Comparison of ENCODE assay signal across 9 cellular contexts in genomic region chr17:77516902-77517301, GRCh38.
DNase-seq lines count a peak whose midpoint lies in the region; ATAC-seq and TF ChIP-seq lines count a peak whose summit lies in the region.
"Had no signal": no experiment of that assay in that cellular context is flagged by ENCODE, and none has a peak within 500 bp of the region (broad histone marks: within the 10 kb centered on the region; RNA-seq: fewer than 3 reads in every experiment).

No MANE protein-coding gene starts in this region.

- no peak overlapping the region for H3K4me3 ChIP-seq in CD4-positive, CD25-positive, alpha-beta regulatory T cell (ENCODE audit: low read depth, low read length)
- no peak overlapping the region for H3K4me3 ChIP-seq in HEK293 (ENCODE audit: low read depth, low read length)

- H3K4me1 Mint-ChIP-seq in CD4-positive, CD25-positive, alpha-beta regulatory T cell: peaks cover 0 to 9% (median 1%) of the 10 kb centered on the region in 4 donors

- H3K4me3 Mint-ChIP-seq in CD4-positive, CD25-positive, alpha-beta regulatory T cell: no peak overlapping the region

- no peak for TF ChIP-seq CTCF in HEK293 (tag by site-specific recombination; IDR thresholded peaks at IDR 0.05)

- CTCF ChIA-PET in HEK293 (lab: Yijun Ruan, JAX): interaction anchor here (0.5 to 1.6 kb wide), 5 partner anchors 9 to 372 kb away, joined by 3 read pairs; no protein-coding TSS in a partner anchor

- peaks cover 5% of the 10 kb centered on the region for H3K36me3 Mint-ChIP-seq in CD4-positive, CD25-positive, alpha-beta regulatory T cell

- peaks cover 0 to 2% (median under 1%) of the 10 kb centered on the region in 7 donors for H3K9me3 Mint-ChIP-seq in CD4-positive, CD25-positive, alpha-beta regulatory T cell

- DNase-seq in CD4-positive, CD25-positive, alpha-beta regulatory T cell: no peak
- peak; percentile 53 for DNase-seq in activated CD8-positive, alpha-beta memory T cell treated with anti-CD3 and anti-CD28 coated beads, Interleukin-2, amount 50 U/mL, for 48 hours
- peak; percentile 80 for DNase-seq in islet precursor cell
- no peak for DNase-seq in COR-L47 (lab: John Stamatoyannopoulos, UW)
- DNase-seq: small intestine had no signal

- peaks cover 8% of the 10 kb centered on the region for H3K27me3 Mint-ChIP-seq in CD4-positive, CD25-positive, alpha-beta regulatory T cell

- H3K4me1 ChIP-seq in CD4-positive, CD25-positive, alpha-beta regulatory T cell (ENCODE audit: control insufficient read depth, insufficient read depth, low read length, poor library complexity, severe bottlenecking): no peaks in the 10 kb centered on the region
- H3K4me1 ChIP-seq in HEK293 (ENCODE audit: control insufficient read depth, insufficient read depth, low read length): no peaks in the 10 kb centered on the region

- peak; percentile 57 to 58 for ATAC-seq in CD4-positive, CD25-positive, alpha-beta regulatory T cell (ENCODE audit: low read depth in 2 of 2)
- ATAC-seq in HG02852 (IDR thresholded peaks at IDR 0.05; ENCODE audit: unreplicated experiment): no peak
- ATAC-seq in GM21576 (IDR thresholded peaks at IDR 0.05; ENCODE audit: unreplicated experiment): no peak
- no peak for ATAC-seq in HG02610 (IDR thresholded peaks at IDR 0.05; ENCODE audit: unreplicated experiment)

- H3K27ac Mint-ChIP-seq in CD4-positive, CD25-positive, alpha-beta regulatory T cell: peak overlapping the region in 1 of 3 donors; percentile 76

- no peak overlapping the region for H3K27ac ChIP-seq in CD4-positive, CD25-positive, alpha-beta regulatory T cell (ENCODE audit: insufficient read depth, low read length, poor library complexity, severe bottlenecking)
- H3K27ac ChIP-seq in HEK293 (ENCODE audit: extremely low read depth, low read depth, low read length): no peak overlapping the region

- POLR2A ChIA-PET in HEK293 (lab: Yijun Ruan, JAX): no interaction called here

- no peaks in the 10 kb centered on the region for H3K27me3 ChIP-seq in CD4-positive, CD25-positive, alpha-beta regulatory T cell (ENCODE audit: control insufficient read depth, insufficient read depth, low read length)

- peaks cover 2 to 3% of the 10 kb centered on the region in 2 experiments for H3K9me3 ChIP-seq in CD4-positive, CD25-positive, alpha-beta regulatory T cell (ENCODE audit: control insufficient read depth in 2 of 2, low read length in 2 of 2)
- no peaks in the 10 kb centered on the region for H3K9me3 ChIP-seq in HEK293 (ENCODE audit: control insufficient read depth, insufficient read depth, low read depth, low read length)

- H3K36me3 ChIP-seq in CD4-positive, CD25-positive, alpha-beta regulatory T cell (ENCODE audit: control insufficient read depth, insufficient read depth, low read length): no peaks in the 10 kb centered on the region
- no peaks in the 10 kb centered on the region for H3K36me3 ChIP-seq in HEK293 (ENCODE audit: control insufficient read depth in 2 of 2, insufficient read depth in 1 of 2, low read length in 2 of 2)

TF ChIP-seq in HEK293, 187 proteins besides CTCF, POLR2A, EP300 and RAD21:
- no peak for TF ChIP-seq ZNF23 (tag by site-specific recombination; IDR thresholded peaks at IDR 0.05; ENCODE audit: borderline replicate concordance)
- TF ChIP-seq SETDB1 (IDR thresholded peaks at IDR 0.05; ENCODE audit: insufficient read length, low read length): peak; percentile 85
- peak; percentile 77; the same call in 1 of the 2 replicates for TF ChIP-seq ZNF350 (tag by site-specific recombination; IDR thresholded peaks at IDR 0.05)
TF ChIP-seq in HEK293: peak in this region for 2.

Comparison
In these comparisons a context has a peak if more than half of its experiments do, and no peak if none do; other contexts are left out.
1. ATAC-seq: peak in CD4-positive, CD25-positive, alpha-beta regulatory T cell (2 of 2); none in HG02852 (single experiment), GM21576 (single experiment) and HG02610 (single experiment).
2. DNase-seq: peak in activated CD8-positive, alpha-beta memory T cell treated with anti-CD3 and anti-CD28 coated beads, Interleukin-2, amount 50 U/mL, for 48 hours (single experiment) and islet precursor cell (single experiment); none in CD4-positive, CD25-positive, alpha-beta regulatory T cell (0 of 3) and COR-L47 (single experiment).